ENCODE assay signal across 20 cellular contexts in the genomic region with DNA sequence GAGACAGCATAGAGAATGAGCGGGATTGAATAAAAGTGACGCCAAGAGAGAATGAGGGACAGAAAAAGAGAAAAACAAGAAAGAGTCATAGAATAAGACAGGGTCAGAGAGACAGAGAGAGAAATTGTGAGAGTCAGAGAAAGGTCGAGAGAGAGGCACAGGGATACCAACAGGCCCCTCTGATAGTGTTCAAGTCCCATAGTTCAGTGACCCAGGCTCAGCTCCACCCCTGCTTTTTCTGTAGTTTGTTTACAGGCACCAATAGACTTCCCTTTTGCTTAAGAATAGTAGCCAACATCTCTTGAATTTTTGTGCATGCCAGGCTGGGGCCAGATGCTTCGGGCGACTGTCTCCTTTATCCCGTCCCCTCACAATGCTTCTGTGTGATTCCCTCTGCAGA.
DNase-seq lines count a peak whose midpoint lies in the region; ATAC-seq, FAIRE-seq and TF ChIP-seq lines count a peak whose summit lies in the region.
"Had no signal": no experiment of that assay in that cellular context is flagged by ENCODE, and none has a peak within 500 bp of the region (broad histone marks: within the 10 kb centered on the region; RNA-seq: fewer than 3 reads in every experiment).

No MANE protein-coding gene starts in this region.

- TF ChIP-seq CTCF in 22Rv1 (IDR thresholded peaks at IDR 0.05): no peak
- no peak for TF ChIP-seq CTCF in OCI-LY1 (IDR thresholded peaks at IDR 0.05; ENCODE audit: low read length)
- TF ChIP-seq CTCF in K562 (IDR thresholded peaks at IDR 0.05 in 2 of 3, conservative IDR thresholded peaks at IDR 0.05 in 1 of 3; ENCODE audit: insufficient read depth in 2 of 3, low read depth in 1 of 3, low read length in 3 of 3): no peak
- TF ChIP-seq CTCF in neural crest cell (conservative IDR thresholded peaks at IDR 0.05): no peak

- no peak overlapping the region; the same call in 1 of the 2 replicates for H3K4me2 ChIP-seq in OCI-LY1 (ENCODE audit: low read length)
- no peak overlapping the region for H3K4me2 ChIP-seq in K562 (ENCODE audit: insufficient read depth, low read length)
- H3K4me2 ChIP-seq: BLaER1 treated with 17β-estradiol and CSF1 and Interleukin-3, amounts not matched to agents 10 nM and 100 nM had no signal

- ATAC-seq in K562: no peak
- no peak for ATAC-seq in HG02973 (IDR thresholded peaks at IDR 0.05; ENCODE audit: unreplicated experiment)
- ATAC-seq in GM18867 (IDR thresholded peaks at IDR 0.05; ENCODE audit: unreplicated experiment): no peak

- TF ChIP-seq EP300 in K562 (IDR thresholded peaks at IDR 0.05; ENCODE audit: low read length): no peak

- H3K27me3 Mint-ChIP-seq in neural crest cell (ENCODE audit: low read depth): no peaks in the 10 kb centered on the region
- H3K27me3 Mint-ChIP-seq: B cell had no signal

- peaks cover 3% of the 10 kb centered on the region for H3K9me3 Mint-ChIP-seq in neural crest cell
- H3K9me3 Mint-ChIP-seq: CD8-positive, alpha-beta memory T cell; HFFc6 had no signal

- H3K36me3 ChIP-seq in OCI-LY1 (ENCODE audit: insufficient read depth, low read length) (no peaks in the 10 kb centered on the region), K562 (ENCODE audit: control insufficient read depth, insufficient read depth, low read length) (no peaks in the 10 kb centered on the region)
- H3K36me3 ChIP-seq: BLaER1 treated with 17β-estradiol and CSF1 and Interleukin-3, amounts not matched to agents 10 nM and 100 nM had no signal

- H3K27me3 ChIP-seq in OCI-LY1 (ENCODE audit: insufficient read depth, low read length) (no peaks in the 10 kb centered on the region), K562 (ENCODE audit: control insufficient read depth in 2 of 2, insufficient read depth in 2 of 2, low read length in 2 of 2) (no peaks in the 10 kb centered on the region)
- H3K27me3 ChIP-seq: BLaER1 treated with 17β-estradiol and CSF1 and Interleukin-3, amounts not matched to agents 10 nM and 100 nM had no signal

- H3K9ac ChIP-seq in OCI-LY1 (ENCODE audit: low read length) (no peak overlapping the region), K562 (ENCODE audit: insufficient read depth in 1 of 2, low read depth in 2 of 2, low read length in 2 of 2) (no peak overlapping the region)
- H3K9ac ChIP-seq: BLaER1 treated with 17β-estradiol and CSF1 and Interleukin-3, amounts not matched to agents 10 nM and 100 nM; GM23248 had no signal

- no peaks in the 10 kb centered on the region for H3K9me3 ChIP-seq in OCI-LY1 (ENCODE audit: low read length)
- no peaks in the 10 kb centered on the region for H3K9me3 ChIP-seq in K562 (replicated peaks; ENCODE audit: control insufficient read depth, insufficient read depth, low read depth, low read length)

- H4K20me1 ChIP-seq in OCI-LY1 (ENCODE audit: insufficient read depth, low read length) (no peaks in the 10 kb centered on the region), K562 (replicated peaks; ENCODE audit: control insufficient read depth, insufficient read depth, low read length) (no peaks in the 10 kb centered on the region)
- H4K20me1 ChIP-seq: BLaER1 treated with 17β-estradiol and CSF1 and Interleukin-3, amounts not matched to agents 10 nM and 100 nM had no signal

- H3K9me1 ChIP-seq in K562 (ENCODE audit: control insufficient read depth, insufficient read depth, low read length): no peaks in the 10 kb centered on the region

- H3F3A ChIP-seq in OCI-LY1 (ENCODE audit: insufficient read depth, low read length): no peaks in the 10 kb centered on the region

- 68% methylated on average over 6 of the region's 6 CpGs for WGBS in K562 (ENCODE audit: insufficient coverage, low coverage, missing lambda C conversion rate)

- in situ Hi-C loops in K562 (cut with MboI): no loop called here

- H3K27ac Mint-ChIP-seq in neural crest cell (ENCODE audit: unreplicated experiment): peak overlapping the region; percentile 51
- H3K27ac Mint-ChIP-seq: B cell, HFFc6 had no signal

- CTCF ChIA-PET in K562 (lab: Yijun Ruan, JAX; ENCODE audit: low intra/inter-chr PET ratio): no interaction called here

- no peak for TF ChIP-seq RAD21 in K562 (CRISPR knock-in tag; conservative IDR thresholded peaks at IDR 0.05 in 1 of 2, IDR thresholded peaks at IDR 0.05 in 1 of 2)

- intact Hi-C loops in K562 (cut with micrococcal nuclease): no loop called here

- H3K79me2 ChIP-seq in OCI-LY1 (ENCODE audit: insufficient read depth, low read length): no peaks in the 10 kb centered on the region
- no peaks in the 10 kb centered on the region for H3K79me2 ChIP-seq in K562 (ENCODE audit: control insufficient read depth, insufficient read depth, low read length)

- no peak overlapping the region for H3K4me3 Mint-ChIP-seq in neural crest cell
- H3K4me3 Mint-ChIP-seq: B cell; CD8-positive, alpha-beta memory T cell; HFFc6 had no signal

- DNase-seq in K562 (ENCODE audit: extremely low read depth in 1 of 4, low spot score in 3 of 4): no peak
- DNase-seq in neural crest cell (ENCODE audit: low read depth, low spot score): no peak
- no peak for DNase-seq in stimulated activated CD4-positive, alpha-beta T cell treated with anti-CD3 and anti-CD28 coated beads, Interleukin-4, amount 100 ng/mL, for 4 hours
- DNase-seq in DMS79 treated with DMSO at 0.1 percent for 48 hours (lab: John Stamatoyannopoulos, UW): no peak
- DNase-seq: CD8-positive, alpha-beta memory T cell; COR-L47; DMS 273 treated with DMSO at 0.1 percent for 48 hours; DMS53; GM23248; HCEC 1CT; HFFc6 had no signal

- no peak for FAIRE-seq in K562 (lab: Jason Lieb, UNC)
- FAIRE-seq: G401.6, GM12891, H54 had no signal

- no TSS peak for BruUV-seq in K562 (replicated peaks; lab: Mats Ljungman, UMichigan)

- H3K4me1 Mint-ChIP-seq in neural crest cell: peaks cover 33% of the 10 kb centered on the region
- H3K4me1 Mint-ChIP-seq: B cell had no signal

- H3K27ac ChIP-seq in 22Rv1: peak overlapping the region; percentile 15; the same call in 1 of the 2 replicates
- H3K27ac ChIP-seq in OCI-LY1 (ENCODE audit: low read depth, low read length, poor library complexity, severe bottlenecking): peak overlapping the region; percentile 16
- no peak overlapping the region for H3K27ac ChIP-seq in K562 (ENCODE audit: extremely low read depth, low read depth, low read length)
- H3K27ac ChIP-seq: BLaER1 treated with 17β-estradiol and CSF1 and Interleukin-3, amounts not matched to agents 10 nM and 100 nM; GM23248 had no signal

- no peak for TF ChIP-seq POLR2A in K562 (conservative IDR thresholded peaks at IDR 0.05)

- no peak overlapping the region for H3K4me3 ChIP-seq in OCI-LY1 (ENCODE audit: low read depth, low read length, poor library complexity, severe bottlenecking)
- H3K4me3 ChIP-seq in K562: no peak overlapping the region
- H3K4me3 ChIP-seq: BLaER1 treated with 17β-estradiol and CSF1 and Interleukin-3, amounts not matched to agents 10 nM and 100 nM; GM23248 had no signal

- H3K4me1 ChIP-seq in OCI-LY1 (ENCODE audit: insufficient read depth, low read length, severe bottlenecking) (peaks cover 62% of the 10 kb centered on the region), K562 (replicated peaks in 1 of 2; ENCODE audit: control insufficient read depth in 2 of 2, insufficient read depth in 2 of 2, low read length in 2 of 2) (peaks cover 14 to 15% of the 10 kb centered on the region in 2 experiments; a peak in 3 of 5 replicates)

- H2AFZ ChIP-seq in OCI-LY1 (ENCODE audit: low read length) (no peak overlapping the region), K562 (ENCODE audit: low read depth, low read length) (peak overlapping the region; percentile 41; the same call in 1 of the 2 replicates)
- H2AFZ ChIP-seq: GM23248 had no signal

- POLR2A ChIA-PET in K562 (lab: Yijun Ruan, JAX): interaction anchor here (0.9 kb wide), 1 partner anchor 8 kb away, joined by 3 read pairs; no protein-coding TSS in a partner anchor

- no peaks in the 10 kb centered on the region for H3K9me2 ChIP-seq in OCI-LY1 (ENCODE audit: low read depth, low read length)

- H3K36me3 Mint-ChIP-seq in neural crest cell (ENCODE audit: low read depth): no peaks in the 10 kb centered on the region
- H3K36me3 Mint-ChIP-seq: CD8-positive, alpha-beta memory T cell had no signal

TF ChIP-seq in K562, 482 proteins besides CTCF, POLR2A, EP300 and RAD21 (continues in another document):
- TF ChIP-seq SMARCA4 (IDR thresholded peaks at IDR 0.05): no peak
- no peak for TF ChIP-seq ESRRB (CRISPR knock-in tag; IDR thresholded peaks at IDR 0.05; ENCODE audit: borderline replicate concordance)
- no peak for TF ChIP-seq SAFB (IDR thresholded peaks at IDR 0.05; ENCODE audit: borderline replicate concordance, low read depth, low read length)
- TF ChIP-seq ZFP30 (CRISPR knock-in tag; IDR thresholded peaks at IDR 0.05; ENCODE audit: borderline replicate concordance): no peak
- TF ChIP-seq, protein P1, sequence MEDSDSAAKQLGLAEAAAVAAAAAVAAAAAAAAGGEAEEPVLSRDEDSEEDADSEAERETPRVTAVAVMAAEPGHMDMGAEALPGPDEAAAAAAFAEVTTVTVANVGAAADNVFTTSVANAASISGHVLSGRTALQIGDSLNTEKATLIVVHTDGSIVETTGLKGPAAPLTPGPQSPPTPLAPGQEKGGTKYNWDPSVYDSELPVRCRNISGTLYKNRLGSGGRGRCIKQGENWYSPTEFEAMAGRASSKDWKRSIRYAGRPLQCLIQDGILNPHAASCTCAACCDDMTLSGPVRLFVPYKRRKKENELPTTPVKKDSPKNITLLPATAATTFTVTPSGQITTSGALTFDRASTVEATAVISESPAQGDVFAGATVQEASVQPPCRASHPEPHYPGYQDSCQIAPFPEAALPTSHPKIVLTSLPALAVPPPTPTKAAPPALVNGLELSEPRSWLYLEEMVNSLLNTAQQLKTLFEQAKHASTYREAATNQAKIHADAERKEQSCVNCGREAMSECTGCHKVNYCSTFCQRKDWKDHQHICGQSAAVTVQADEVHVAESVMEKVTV (CRISPR knock-in tag; IDR thresholded peaks at IDR 0.05): no peak
- no peak for TF ChIP-seq FUS (optimal IDR thresholded peaks at IDR 0.05; ENCODE audit: low read depth, low read length)
- no peak for TF ChIP-seq HNRNPH1 (optimal IDR thresholded peaks at IDR 0.05; ENCODE audit: low read depth, low read length)
- no peak for TF ChIP-seq POU5F1 (IDR thresholded peaks at IDR 0.05; ENCODE audit: borderline replicate concordance, low read depth, low read length, partially characterized antibody)
- TF ChIP-seq MXD1 (CRISPR knock-in tag; IDR thresholded peaks at IDR 0.05; ENCODE audit: borderline replicate concordance, poor library complexity, severe bottlenecking): no peak
- TF ChIP-seq ZNF23 (CRISPR knock-in tag; IDR thresholded peaks at IDR 0.05): no peak
- no peak for TF ChIP-seq PTTG1 (tag; IDR thresholded peaks at IDR 0.05; ENCODE audit: low read depth)
